ENCODE assay signal across 8 cellular contexts in the genomic region with DNA sequence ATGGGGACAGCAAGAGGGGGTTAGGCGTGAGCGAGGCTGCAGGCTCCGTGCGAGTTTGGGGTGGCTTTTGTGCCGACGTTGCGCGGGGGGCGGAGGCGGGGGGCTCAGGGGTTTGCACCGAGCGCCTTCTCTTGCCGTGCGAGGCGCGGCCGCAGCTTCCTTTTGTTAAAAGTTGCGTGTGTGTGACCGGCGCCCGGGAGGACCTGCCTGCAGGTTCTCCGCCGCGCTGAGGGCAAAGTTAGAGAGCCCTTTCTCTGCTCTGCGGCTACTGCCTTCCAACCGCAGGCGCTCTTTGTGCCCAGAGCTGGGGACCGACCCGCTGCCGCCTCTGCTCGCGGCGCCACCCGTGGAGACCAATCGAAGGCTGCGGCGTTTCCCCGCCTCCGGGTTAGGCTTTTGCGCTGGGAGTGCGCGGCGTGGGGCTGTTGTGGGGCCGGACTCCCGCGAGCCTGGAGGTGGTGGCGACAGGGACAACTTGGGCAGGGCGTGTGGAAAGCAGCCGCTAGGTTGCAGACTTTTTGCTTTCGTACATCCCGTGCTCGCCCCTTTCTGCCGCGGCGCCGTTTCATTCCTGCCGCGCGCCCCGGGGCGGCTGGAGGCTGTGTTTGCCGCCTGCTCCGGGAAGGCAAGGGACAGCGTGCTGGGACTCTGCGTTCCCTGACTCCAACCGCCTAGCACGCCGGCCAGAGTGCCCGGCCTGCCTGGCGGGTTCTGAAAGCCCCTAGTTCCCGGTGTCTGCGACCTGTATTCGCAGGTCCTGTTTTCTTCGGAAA. TPM values are rescaled to one million over a fixed set of nuclear protein-coding genes. Genes with fewer than 3 reads are reported as not detected.
DNase-seq lines count a peak whose midpoint lies in the region; ATAC-seq and TF ChIP-seq lines count a peak whose summit lies in the region.

No MANE protein-coding gene starts in this region.

- no peaks in the 10 kb centered on the region for H3K9me3 ChIP-seq in CD4-positive, alpha-beta T cell (ENCODE audit: control insufficient read depth, low read length)
- no peaks in the 10 kb centered on the region for H3K9me3 ChIP-seq in OCI-LY7 (ENCODE audit: low read length)

- no peak for TF ChIP-seq POLR2A in NB4 (IDR thresholded peaks at IDR 0.05; ENCODE audit: extremely low read depth, insufficient read length)

- no peaks in the 10 kb centered on the region for H3K79me2 ChIP-seq in OCI-LY7 (ENCODE audit: insufficient read depth, low read depth, low read length)

- H3K27ac Mint-ChIP-seq in CD4-positive, alpha-beta T cell: no peak overlapping the region
- H3K27ac Mint-ChIP-seq in mesothelial cell of epicardium: no peak overlapping the region
- H3K27ac Mint-ChIP-seq in stimulated activated naive CD8-positive, alpha-beta T cell treated with anti-CD3 and anti-CD28 coated beads, Interleukin-15, amount 100 ng/mL, for 72 hours: peak overlapping the region in 1 of 2 donors; percentile 80

- peak overlapping the region; percentile 70 for H3K4me3 Mint-ChIP-seq in CD4-positive, alpha-beta T cell
- H3K4me3 Mint-ChIP-seq in mesothelial cell of epicardium: peak overlapping the region; percentile 83
- peak overlapping the region; percentile 80 to 95 for H3K4me3 Mint-ChIP-seq in stimulated activated naive CD8-positive, alpha-beta T cell treated with anti-CD3 and anti-CD28 coated beads, Interleukin-15, amount 100 ng/mL, for 72 hours

- BruUV-seq in OCI-LY7 (replicated peaks; lab: Mats Ljungman, UMichigan): no TSS peak

- intact Hi-C loops in CD4-positive, alpha-beta T cell (cut with DNase I, micrococcal nuclease): no loop called here
- intact Hi-C loops in OCI-LY7 (cut with micrococcal nuclease; ENCODE audit: unreplicated experiment): no loop called here

- H2AFZ ChIP-seq in OCI-LY7 (ENCODE audit: low read length): no peak overlapping the region

- TF ChIP-seq CTCF in CD4-positive, alpha-beta T cell (IDR thresholded peaks at IDR 0.05): no peak
- TF ChIP-seq CTCF in NB4 (IDR thresholded peaks at IDR 0.05; ENCODE audit: low read depth, low read length) (peak; percentile 13), epithelial cell of esophagus (IDR thresholded peaks at IDR 0.05; ENCODE audit: insufficient read depth, low read depth, low read length, missing control alignments) (peak; percentile 20), mesothelial cell of epicardium (IDR thresholded peaks at IDR 0.05; ENCODE audit: unreplicated experiment) (no peak), OCI-LY7 (conservative IDR thresholded peaks at IDR 0.05; ENCODE audit: low read length) (no peak)

- no peaks in the 10 kb centered on the region for H4K20me1 ChIP-seq in OCI-LY7 (ENCODE audit: insufficient read depth, low read length)

- ATAC-seq in CD4-positive, alpha-beta T cell (ENCODE audit: poor library complexity): peak; percentile 43
- peak; percentile 45 for ATAC-seq in GM19463 (IDR thresholded peaks at IDR 0.05; ENCODE audit: unreplicated experiment)
- ATAC-seq in stimulated activated naive CD8-positive, alpha-beta T cell treated with anti-CD3 and anti-CD28 coated beads, Interleukin-15, amount 100 ng/mL, for 72 hours: peak; percentile 68

- POLR2A ChIA-PET in CD4-positive, alpha-beta T cell (lab: Charles Lee): no interaction called here
- POLR2A ChIA-PET in OCI-LY7 (lab: Charles Lee): no interaction called here

- no peaks in the 10 kb centered on the region for H3K9me2 ChIP-seq in OCI-LY7 (ENCODE audit: insufficient read depth, low read length)

- no peaks in the 10 kb centered on the region for H3K36me3 Mint-ChIP-seq in CD4-positive, alpha-beta T cell (ENCODE audit: low read depth)
- H3K36me3 Mint-ChIP-seq in mesothelial cell of epicardium: no peaks in the 10 kb centered on the region

- H3K4me1 ChIP-seq in OCI-LY7 (ENCODE audit: insufficient read depth, low read length, poor library complexity, severe bottlenecking): no peaks in the 10 kb centered on the region

- no peak overlapping the region for H3K27ac ChIP-seq in CD4-positive, alpha-beta T cell (ENCODE audit: low read depth, low read length)
- no peak overlapping the region for H3K27ac ChIP-seq in OCI-LY7 (ENCODE audit: low read depth, low read length, poor library complexity, severe bottlenecking)

- H3K27me3 Mint-ChIP-seq in CD4-positive, alpha-beta T cell: peaks cover 71% of the 10 kb centered on the region
- peaks cover 70% of the 10 kb centered on the region for H3K27me3 Mint-ChIP-seq in mesothelial cell of epicardium (ENCODE audit: low read depth)
- H3K27me3 Mint-ChIP-seq in stimulated activated naive CD8-positive, alpha-beta T cell treated with anti-CD3 and anti-CD28 coated beads, Interleukin-15, amount 100 ng/mL, for 72 hours: peaks cover 84% of the 10 kb centered on the region

- no peaks in the 10 kb centered on the region for H3K9me3 Mint-ChIP-seq in CD4-positive, alpha-beta T cell
- H3K9me3 Mint-ChIP-seq in mesothelial cell of epicardium: no peaks in the 10 kb centered on the region
- H3K9me3 Mint-ChIP-seq in stimulated activated naive CD8-positive, alpha-beta T cell treated with anti-CD3 and anti-CD28 coated beads, Interleukin-15, amount 100 ng/mL, for 72 hours: no peaks in the 10 kb centered on the region

- H3K27me3 ChIP-seq in CD4-positive, alpha-beta T cell (ENCODE audit: control insufficient read depth, insufficient read depth, low read length): peaks cover 52% of the 10 kb centered on the region

- no peak overlapping the region for H3K4me2 ChIP-seq in OCI-LY7 (ENCODE audit: low read length)

- peaks cover 25% of the 10 kb centered on the region for H3K4me1 Mint-ChIP-seq in CD4-positive, alpha-beta T cell (ENCODE audit: low read depth)
- H3K4me1 Mint-ChIP-seq in mesothelial cell of epicardium: peaks cover 20% of the 10 kb centered on the region
- peaks cover 38% of the 10 kb centered on the region for H3K4me1 Mint-ChIP-seq in stimulated activated naive CD8-positive, alpha-beta T cell treated with anti-CD3 and anti-CD28 coated beads, Interleukin-15, amount 100 ng/mL, for 72 hours

- H3K4me3 ChIP-seq in NB4 (ENCODE audit: low read depth, low read length): peak overlapping the region; percentile 39
- peak overlapping the region; percentile 39 for H3K4me3 ChIP-seq in epithelial cell of esophagus (ENCODE audit: low read length)
- H3K4me3 ChIP-seq in OCI-LY7 (ENCODE audit: low read depth, low read length, poor library complexity, severe bottlenecking): no peak overlapping the region

- peak in 2 of 10 experiments; percentile 17 to 33 for DNase-seq in CD4-positive, alpha-beta T cell
- DNase-seq in NB4 (ENCODE audit: low read depth) (peak; percentile 66), epithelial cell of esophagus (ENCODE audit: low read depth) (peak; percentile 12), mesothelial cell of epicardium (ENCODE audit: low spot score in 2 of 2, unreplicated experiment in 2 of 2) (peak; percentile 37 to 68), OCI-LY7 (ENCODE audit: low spot score) (no peak)
- DNase-seq in activated CD4-positive, alpha-beta T cell treated with anti-CD3 and anti-CD28 coated beads, Interleukin-2, amount 50 U/mL, for 1 hour: peak; percentile 8
- DNase-seq in stimulated activated naive CD8-positive, alpha-beta T cell treated with anti-CD3 and anti-CD28 coated beads, Interleukin-15, amount 100 ng/mL, for 72 hours: peak; percentile 41 to 44

- CTCF ChIA-PET in CD4-positive, alpha-beta T cell (lab: Charles Lee): no interaction called here
- CTCF ChIA-PET in OCI-LY7 (lab: Charles Lee; ENCODE audit: unreplicated experiment): no interaction called here

- no peaks in the 10 kb centered on the region for H3K36me3 ChIP-seq in OCI-LY7 (ENCODE audit: insufficient read depth, low read length)

RNA-seq across cellular contexts. Expression of a gene that starts 0.8 kb away (rescaled TPM):
- total RNA-seq in CD4-positive, alpha-beta T cell: under 1 TPM; 0.05 to 0.36 TPM
- 7.4 to 10.6 TPM (median 8.0 TPM) in 3 replicates for total RNA-seq in mesothelial cell of epicardium
- total RNA-seq in OCI-LY7 (2014; rRNA removed; shearing (Covaris generic)): not detected in 2 replicates
- not detected in 2 replicates for total RNA-seq in OCI-LY7 (2022)

Comparison
In these comparisons a context has a peak if more than half of its experiments do, and no peak if none do; other contexts are left out.
1. CTCF ChIP-seq: peak in NB4 (single experiment) and epithelial cell of esophagus (single experiment); none in CD4-positive, alpha-beta T cell (single experiment), mesothelial cell of epicardium (single experiment) and OCI-LY7 (single experiment).
2. Peak in every context shown above with its lines, with median percentiles within 50 percentile points of each other: ATAC-seq and H3K4me3 Mint-ChIP-seq.